In genomic region chr1:19453843-19454242, GRCh38 we compare ENCODE assay signal across 12 cellular contexts. TPM values are rescaled to one million over a fixed set of nuclear protein-coding genes. Genes with fewer than 3 reads are reported as not detected.
DNase-seq lines count a peak whose midpoint lies in the region; ATAC-seq and TF ChIP-seq lines count a peak whose summit lies in the region.
"Had no signal": no experiment of that assay in that cellular context is flagged by ENCODE, and none has a peak within 500 bp of the region (broad histone marks: within the 10 kb centered on the region; RNA-seq: fewer than 3 reads in every experiment).

No MANE protein-coding gene starts in this region.

- 48 to 73% (median 62%) methylated on average over 2 to 4 of the region's 4 CpGs for whole genome bisulfite sequencing in adrenal gland, 4 donors
- 62% methylated on average over 4 of the region's 4 CpGs for WGBS in mesenchymal stem cell

- no peaks in the 10 kb centered on the region for H3K9me3 Mint-ChIP-seq in activated CD4-positive, alpha-beta T cell treated with anti-CD3 and anti-CD28 coated beads for 36 hours (ENCODE audit: low read depth)

- H2AFZ ChIP-seq in mesenchymal stem cell (ENCODE audit: low read depth, low read length), result no peak overlapping the region

- intact Hi-C loops in activated CD4-positive, alpha-beta T cell treated with anti-CD3 and anti-CD28 coated beads for 36 hours (cut with DNase I, micrococcal nuclease), result loop anchor here (5.0 to 10.0 kb wide), 2 partner anchors 143 to 499 kb away; partner anchors contain the start of gene IFFO2 (in 1 of the 2)
- intact Hi-C loops in adrenal gland (cut with DNase I), result no loop called here

- H2BK15ac ChIP-seq in mesenchymal stem cell (ENCODE audit: low read depth, poor library complexity, severe bottlenecking), result no peak overlapping the region

- H3K4me1 ChIP-seq in adrenal gland (replicated peaks in 1 of 2), result peaks cover 45 to 96% of the 10 kb centered on the region in 2 donors
- H3K4me1 ChIP-seq in mesenchymal stem cell (ENCODE audit: control insufficient read depth, insufficient read depth, low read depth, low read length), result peaks cover 47% of the 10 kb centered on the region
- H3K4me1 ChIP-seq in thoracic aorta (ENCODE audit: control insufficient read depth in 1 of 2, low read depth in 2 of 2), result peaks cover 89 to 99% of the 10 kb centered on the region in 2 donors

- no peak for TF ChIP-seq POLR2A in adrenal gland (IDR thresholded peaks at IDR 0.05)

- H3K79me1 ChIP-seq in mesenchymal stem cell (replicated peaks; ENCODE audit: low read length, poor library complexity, severe bottlenecking), result no peaks in the 10 kb centered on the region

- H3K27me3 Mint-ChIP-seq in activated CD4-positive, alpha-beta T cell treated with anti-CD3 and anti-CD28 coated beads for 36 hours, result no peaks in the 10 kb centered on the region

- H2BK5ac ChIP-seq in mesenchymal stem cell (ENCODE audit: low read depth, low read length, poor library complexity, severe bottlenecking), result no peak overlapping the region

- no peak for ATAC-seq in activated CD4-positive, alpha-beta T cell treated with anti-CD3 and anti-CD28 coated beads for 36 hours
- ATAC-seq in thoracic aorta (ENCODE audit: insufficient number of reproducible peaks, low FRiP score, low read depth) (no peak), GM19395 (IDR thresholded peaks at IDR 0.05; ENCODE audit: unreplicated experiment) (no peak)

- no peak overlapping the region for H4K91ac ChIP-seq in mesenchymal stem cell (ENCODE audit: low read length)

- peaks cover 89% of the 10 kb centered on the region for H3K4me1 Mint-ChIP-seq in activated CD4-positive, alpha-beta T cell treated with anti-CD3 and anti-CD28 coated beads for 36 hours

- no peak for TF ChIP-seq CTCF in adrenal gland (IDR thresholded peaks at IDR 0.05)
- no peak for TF ChIP-seq CTCF in thoracic aorta (IDR thresholded peaks at IDR 0.05)
- no peak for TF ChIP-seq CTCF in GM10266 (IDR thresholded peaks at IDR 0.05; ENCODE audit: control insufficient read depth, insufficient read depth, low read depth, missing control alignments)

- H3K4me3 ChIP-seq in adrenal gland, result no peak overlapping the region
- peak overlapping the region in 1 of 2 experiments; percentile 10 for H3K4me3 ChIP-seq in mesenchymal stem cell (ENCODE audit: insufficient read depth in 1 of 2, low read depth in 1 of 2, low read length in 2 of 2)
- no peak overlapping the region for H3K4me3 ChIP-seq in thoracic aorta
- H3K4me3 ChIP-seq: MG63, SJCRH30, upper lobe of left lung had no signal

- no peaks in the 10 kb centered on the region for H3K9me3 ChIP-seq in adrenal gland (replicated peaks in 1 of 3)
- H3K9me3 ChIP-seq in mesenchymal stem cell (ENCODE audit: control insufficient read depth, low read length), result no peaks in the 10 kb centered on the region
- no peaks in the 10 kb centered on the region for H3K9me3 ChIP-seq in thoracic aorta
- H3K9me3 ChIP-seq: MG63, SJCRH30, upper lobe of left lung had no signal

- no peak overlapping the region for H2BK12ac ChIP-seq in mesenchymal stem cell (ENCODE audit: low read length in 2 of 2)

- no peak overlapping the region for H3K18ac ChIP-seq in mesenchymal stem cell (ENCODE audit: low read depth in 1 of 2, low read length in 2 of 2)

- H3K27ac ChIP-seq in adrenal gland, result peak overlapping the region in 4 of 5 donors; percentile 13 to 88 (median 54)
- peak overlapping the region; percentile 34 for H3K27ac ChIP-seq in mesenchymal stem cell (ENCODE audit: low read length, poor library complexity, severe bottlenecking)
- peak overlapping the region; percentile 89 to 91 for H3K27ac ChIP-seq in thoracic aorta
- H3K27ac ChIP-seq: SJCRH30 had no signal

- H3K36me3 Mint-ChIP-seq in activated CD4-positive, alpha-beta T cell treated with anti-CD3 and anti-CD28 coated beads for 36 hours (ENCODE audit: low read depth), result peaks cover 20% of the 10 kb centered on the region

- no peak overlapping the region for H2BK120ac ChIP-seq in mesenchymal stem cell (ENCODE audit: low read depth, low read length)

- H3K36me3 ChIP-seq in adrenal gland (replicated peaks in 1 of 2) (no peaks in the 10 kb centered on the region), mesenchymal stem cell (ENCODE audit: control insufficient read depth in 1 of 2, insufficient read depth in 2 of 2, low read depth in 1 of 2, low read length in 2 of 2) (peaks cover 0 to 3% of the 10 kb centered on the region in 2 experiments), thoracic aorta (no peaks in the 10 kb centered on the region)
- H3K36me3 ChIP-seq: SJCRH30, upper lobe of left lung had no signal

- CTCF ChIA-PET in activated CD4-positive, alpha-beta T cell treated with anti-CD3 and anti-CD28 coated beads for 36 hours (lab: Charles Lee), result interaction anchor here (0.6 to 1.4 kb wide), 5 partner anchors 14 to 273 kb away, joined by 3 to 4 read pairs (median 3); no protein-coding TSS in a partner anchor

- peak overlapping the region; percentile 88 for H3K9ac ChIP-seq in mesenchymal stem cell (ENCODE audit: low read length)

- peak overlapping the region; percentile 89 for H3K27ac Mint-ChIP-seq in activated CD4-positive, alpha-beta T cell treated with anti-CD3 and anti-CD28 coated beads for 36 hours

- H2AK5ac ChIP-seq in mesenchymal stem cell (ENCODE audit: low read length, severe bottlenecking), result peak overlapping the region; percentile 7

- POLR2A ChIA-PET in activated CD4-positive, alpha-beta T cell treated with anti-CD3 and anti-CD28 coated beads for 36 hours (lab: Charles Lee), result interaction anchor here (0.7 to 1.3 kb wide), 3 partner anchors 17 to 33 kb away, joined by 3 read pairs; no protein-coding TSS in a partner anchor

- no peak overlapping the region for H3K4me3 Mint-ChIP-seq in activated CD4-positive, alpha-beta T cell treated with anti-CD3 and anti-CD28 coated beads for 36 hours

- H3K27me3 ChIP-seq in adrenal gland (no peaks in the 10 kb centered on the region), mesenchymal stem cell (ENCODE audit: control insufficient read depth in 1 of 2, insufficient read depth in 1 of 2, low read length in 2 of 2) (no peaks in the 10 kb centered on the region), thoracic aorta (replicated peaks; ENCODE audit: insufficient read depth) (no peaks in the 10 kb centered on the region)
- H3K27me3 ChIP-seq: MG63, SJCRH30, upper lobe of left lung had no signal

- no peak overlapping the region for H3K4me2 ChIP-seq in mesenchymal stem cell (ENCODE audit: low read length, poor library complexity, severe bottlenecking)

- no peak overlapping the region for H4K8ac ChIP-seq in mesenchymal stem cell (ENCODE audit: low read length)

- no peak overlapping the region for H3K4ac ChIP-seq in mesenchymal stem cell (ENCODE audit: low read depth in 1 of 2, low read length in 2 of 2)

- no peak overlapping the region for H3K23ac ChIP-seq in mesenchymal stem cell (ENCODE audit: low read length in 2 of 2)

- DNase-seq in activated CD4-positive, alpha-beta T cell treated with anti-CD3 and anti-CD28 coated beads for 36 hours, result no peak
- no peak for DNase-seq in activated CD4-positive, alpha-beta T cell treated with anti-CD3 and anti-CD28 coated beads, Interleukin-2, amount 50 U/mL, for 1 hour
- DNase-seq in adrenal gland (no peak), mesenchymal stem cell (no peak), thoracic aorta (ENCODE audit: low spot score) (no peak), NCI-H774 (lab: John Stamatoyannopoulos, UW) (no peak), GM10266 (ENCODE audit: extremely low spot score) (no peak)
- DNase-seq: kidney, MG63, SJCRH30, upper lobe of left lung had no signal

- H3K14ac ChIP-seq in mesenchymal stem cell (ENCODE audit: low read length in 2 of 2), result no peak overlapping the region

RNA-seq across cellular contexts. Expression of gene CAPZB, which starts 31.5 kb away (rescaled TPM):
- 100 to 1,000 TPM; 320 to 346 TPM for total RNA-seq in activated CD4-positive, alpha-beta T cell treated with anti-CD3 and anti-CD28 coated beads for 36 hours
- total RNA-seq in adrenal gland (100 to 1,000 TPM; 110 to 386 (median 204) TPM), thoracic aorta (100 to 1,000 TPM; 119 to 174 TPM)
- 100 to 1,000 TPM; 156 to 314 (median 171) TPM for polyA plus RNA-seq in adrenal gland
- 431 TPM for polyA plus RNA-seq in mesenchymal stem cell (2013, experiment 1 of 2)
- 426 TPM for polyA plus RNA-seq in mesenchymal stem cell (2013, experiment 2 of 2)

Comparison
In these comparisons a context has a peak if more than half of its experiments do, and no peak if none do; other contexts are left out.
1. H3K27ac ChIP-seq: peak in every context shown above with its lines; median percentile 90 in thoracic aorta; 54 in adrenal gland; 34 in mesenchymal stem cell.
2. intact Hi-C loops: an anchor here in activated CD4-positive, alpha-beta T cell treated with anti-CD3 and anti-CD28 coated beads for 36 hours (5.0 to 10.0 kb wide); none called in adrenal gland.